9 cellular contexts compared by ENCODE assay signal in genomic region chr6:157536218-157536534, GRCh38.
DNase-seq lines count a peak whose midpoint lies in the region; ATAC-seq and TF ChIP-seq lines count a peak whose summit lies in the region.
"Had no signal": no experiment of that assay in that cellular context is flagged by ENCODE, and none has a peak within 500 bp of the region (broad histone marks: within the 10 kb centered on the region; RNA-seq: fewer than 3 reads in every experiment).

No MANE protein-coding gene starts in this region.

- ATAC-seq in GM21576 (IDR thresholded peaks at IDR 0.05; ENCODE audit: unreplicated experiment): peak; percentile 41
- no peak for ATAC-seq in PC-3
- peak; percentile 89 for ATAC-seq in effector memory CD8-positive, alpha-beta T cell (replicated peaks)
- ATAC-seq in HG03432 (IDR thresholded peaks at IDR 0.05; ENCODE audit: unreplicated experiment): no peak
- ATAC-seq in GM23338: no peak

- H3K79me2 ChIP-seq in PC-3 (ENCODE audit: low read length) (no peaks in the 10 kb centered on the region), GM23338 (replicated peaks; ENCODE audit: insufficient read depth) (no peaks in the 10 kb centered on the region)

- peak overlapping the region; percentile 39 for H3K9ac ChIP-seq in PC-3 (ENCODE audit: low read length)
- no peak overlapping the region for H3K9ac ChIP-seq in skeletal muscle satellite cell (ENCODE audit: low read depth, low read length)

- H3F3A ChIP-seq in PC-3 (ENCODE audit: low read length, unreplicated experiment) (no peaks in the 10 kb centered on the region), GM23338 (replicated peaks; ENCODE audit: low read depth) (no peaks in the 10 kb centered on the region)

- H3K36me3 ChIP-seq in PC-3 (ENCODE audit: low read depth, low read length) (no peaks in the 10 kb centered on the region), skeletal muscle satellite cell (ENCODE audit: insufficient read depth, low read length) (no peaks in the 10 kb centered on the region), GM23338 (ENCODE audit: insufficient read depth) (no peaks in the 10 kb centered on the region)
- H3K36me3 ChIP-seq: SJCRH30 had no signal

- H2AFZ ChIP-seq in PC-3 (ENCODE audit: low read length) (peak overlapping the region; percentile 53), GM23338 (no peak overlapping the region)

- no peak for DNase-seq in PC-3
- DNase-seq in effector memory CD8-positive, alpha-beta T cell: no peak
- DNase-seq in NCI-H446 (lab: John Stamatoyannopoulos, UW): no peak
- DNase-seq in GM23338 (ENCODE audit: low spot score): no peak
- DNase-seq: NCI-H2081, SJCRH30 had no signal

- peak overlapping the region; percentile 68 to 72 for H3K4me3 Mint-ChIP-seq in effector memory CD8-positive, alpha-beta T cell
- no peak overlapping the region for H3K4me3 Mint-ChIP-seq in GM23338

- peak overlapping the region; percentile 83 for H3K27ac ChIP-seq in PC-3 (ENCODE audit: low read length)
- H3K27ac ChIP-seq in GM23338 (ENCODE audit: low read depth): no peak overlapping the region
- H3K27ac ChIP-seq: SJCRH30 had no signal

- CTCF ChIA-PET in PC-3 (lab: Charles Lee): no interaction called here

- H3K27ac Mint-ChIP-seq in effector memory CD8-positive, alpha-beta T cell: peak overlapping the region; percentile 86 to 90
- no peak overlapping the region for H3K27ac Mint-ChIP-seq in GM23338

- H3K9me2 ChIP-seq in PC-3 (replicated peaks; ENCODE audit: low read length): no peaks in the 10 kb centered on the region
- H3K9me2 ChIP-seq in GM23338 (ENCODE audit: insufficient read depth): peaks cover 5% of the 10 kb centered on the region; the same call in 1 of the 2 replicates

- no peaks in the 10 kb centered on the region for H3K27me3 Mint-ChIP-seq in effector memory CD8-positive, alpha-beta T cell
- peaks cover 10% of the 10 kb centered on the region for H3K27me3 Mint-ChIP-seq in GM23338 (ENCODE audit: insufficient read depth, low read depth, poor library complexity)

- H3K4me1 Mint-ChIP-seq in effector memory CD8-positive, alpha-beta T cell (ENCODE audit: low read depth in 2 of 2): peaks cover 48 to 57% of the 10 kb centered on the region in 2 donors
- H3K4me1 Mint-ChIP-seq in GM23338: peaks cover 50% of the 10 kb centered on the region

- peaks cover 17% of the 10 kb centered on the region for H3K4me1 ChIP-seq in PC-3 (ENCODE audit: insufficient read depth, low read length)
- H3K4me1 ChIP-seq in skeletal muscle satellite cell (ENCODE audit: control insufficient read depth, insufficient read depth, low read length): peaks cover 15% of the 10 kb centered on the region
- H3K4me1 ChIP-seq in GM23338 (ENCODE audit: insufficient read depth): peaks cover 47% of the 10 kb centered on the region
- H3K4me1 ChIP-seq: SJCRH30 had no signal

- H3K4me3 ChIP-seq in PC-3 (ENCODE audit: low read length): peak overlapping the region; percentile 34; the same call in 1 of the 2 replicates
- H3K4me3 ChIP-seq in skeletal muscle satellite cell (ENCODE audit: low read length): no peak overlapping the region
- no peak overlapping the region for H3K4me3 ChIP-seq in GM23338
- H3K4me3 ChIP-seq: SJCRH30 had no signal

- POLR2A ChIA-PET in PC-3 (lab: Charles Lee; ENCODE audit: unreplicated experiment): interaction anchor here (0.6 kb wide), 1 partner anchor 615 kb away, joined by 3 read pairs; no protein-coding TSS in a partner anchor

- peaks cover 6% of the 10 kb centered on the region for H3K36me3 Mint-ChIP-seq in effector memory CD8-positive, alpha-beta T cell (ENCODE audit: insufficient read depth)
- H3K36me3 Mint-ChIP-seq in GM23338 (ENCODE audit: low read depth): 0 out of 3 replicates have a peak, but pooled peaks cover 3% of the 10 kb centered on the region

- intact Hi-C loops in PC-3 (cut with micrococcal nuclease): loop anchor here (5.0 to 10.0 kb wide), 3 partner anchors 79 to 219 kb away; partner anchors contain the start of gene ZDHHC14

- BruUV-seq in PC-3 (replicated peaks; lab: Mats Ljungman, UMichigan): TSS peak; percentile 50

- H3K4me2 ChIP-seq in PC-3 (ENCODE audit: low read length) (peak overlapping the region; percentile 80), skeletal muscle satellite cell (ENCODE audit: low read length) (peak overlapping the region; percentile 47), GM23338 (no peak overlapping the region)

- no peaks in the 10 kb centered on the region for H3K9me3 Mint-ChIP-seq in effector memory CD8-positive, alpha-beta T cell
- H3K9me3 Mint-ChIP-seq in GM23338: no peaks in the 10 kb centered on the region; the same call in 2 of the 3 replicates

- H4K20me1 ChIP-seq in PC-3 (ENCODE audit: low read length) (no peaks in the 10 kb centered on the region), GM23338 (replicated peaks; ENCODE audit: insufficient read depth) (no peaks in the 10 kb centered on the region)

- no peaks in the 10 kb centered on the region for H3K27me3 ChIP-seq in PC-3 (ENCODE audit: low read length)
- H3K27me3 ChIP-seq in skeletal muscle satellite cell (ENCODE audit: control insufficient read depth, insufficient read depth, low read length): no peaks in the 10 kb centered on the region
- no peaks in the 10 kb centered on the region for H3K27me3 ChIP-seq in GM23338 (ENCODE audit: insufficient read depth)
- H3K27me3 ChIP-seq: SJCRH30 had no signal

- H3K9me3 ChIP-seq in PC-3 (ENCODE audit: low read length) (no peaks in the 10 kb centered on the region), skeletal muscle satellite cell (replicated peaks; ENCODE audit: low read length) (no peaks in the 10 kb centered on the region)
- H3K9me3 ChIP-seq: SJCRH30 had no signal

- TF ChIP-seq CTCF in PC-3 (conservative IDR thresholded peaks at IDR 0.05; ENCODE audit: low read depth, low read length) (no peak), GM23338 (conservative IDR thresholded peaks at IDR 0.05; ENCODE audit: low read depth in 2 of 2) (no peak)

TF ChIP-seq in GM23338, 12 proteins besides CTCF, POLR2A, EP300 and RAD21:
- TF ChIP-seq NANOG (IDR thresholded peaks at IDR 0.05; ENCODE audit: borderline replicate concordance): no peak
- TF ChIP-seq STAT1 (IDR thresholded peaks at IDR 0.05; ENCODE audit: unreplicated experiment): no peak
- TF ChIP-seq ZNF462 (CRISPR knock-in tag; IDR thresholded peaks at IDR 0.05): no peak
- no peak for TF ChIP-seq POLR2AphosphoS5 (IDR thresholded peaks at IDR 0.05; ENCODE audit: low read depth)
- TF ChIP-seq CREB1 (CRISPR knock-in tag; IDR thresholded peaks at IDR 0.05; ENCODE audit: low read depth): no peak

Comparison
In these comparisons a context has a peak if more than half of its experiments do, and no peak if none do; other contexts are left out.
1. ATAC-seq: peak in GM21576 (single experiment) and effector memory CD8-positive, alpha-beta T cell (single experiment); none in PC-3 (single experiment), HG03432 (single experiment) and GM23338 (single experiment).